ENCODE assay signal across 1 cellular context in the genomic region with DNA sequence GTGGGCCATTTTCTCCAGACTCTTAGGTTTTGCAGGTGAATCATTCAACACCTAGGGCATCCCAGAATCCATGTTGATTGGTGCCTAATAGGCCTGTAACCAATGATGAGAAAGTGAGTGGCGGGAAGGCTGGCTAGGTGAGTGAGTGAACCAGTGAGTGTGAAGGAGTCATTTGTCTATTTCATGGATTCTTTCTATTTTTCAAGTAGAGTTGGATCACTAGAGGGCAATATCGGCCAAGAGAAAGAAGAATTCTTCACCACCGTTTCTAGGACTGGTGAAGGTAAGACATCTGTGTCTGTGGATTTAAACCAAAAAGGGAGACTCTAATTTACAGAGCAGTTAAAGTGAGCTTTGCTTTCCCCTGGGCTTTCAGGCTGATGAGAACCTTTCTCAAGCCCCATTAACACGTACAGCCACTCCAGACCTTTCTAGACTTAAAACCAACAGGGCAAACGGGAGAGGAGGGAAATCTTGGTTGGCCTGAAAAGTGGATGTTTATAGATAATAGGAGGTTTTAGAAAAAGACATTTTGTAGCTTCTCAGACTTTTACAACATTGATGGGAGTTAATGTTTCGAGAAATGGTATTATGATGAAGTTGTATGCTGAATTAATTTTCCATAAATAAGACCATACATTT.
TF ChIP-seq lines count a peak whose summit lies in the region.

No MANE protein-coding gene starts in this region.

TF ChIP-seq in WTC11, 78 proteins besides CTCF, POLR2A, EP300 and RAD21 (continued from another document):
- TF ChIP-seq E2F4 (CRISPR knock-in tag; IDR thresholded peaks at IDR 0.05; ENCODE audit: borderline replicate concordance, low read depth) (no peak), GTF2I (CRISPR knock-in tag; conservative IDR thresholded peaks at IDR 0.05) (no peak), NFATC4 (CRISPR knock-in tag; IDR thresholded peaks at IDR 0.05) (no peak), ZBTB21 (CRISPR knock-in tag; IDR thresholded peaks at IDR 0.05; ENCODE audit: borderline replicate concordance) (no peak), HMGA2 (CRISPR knock-in tag; IDR thresholded peaks at IDR 0.05) (no peak)
- TF ChIP-seq, protein P1, sequence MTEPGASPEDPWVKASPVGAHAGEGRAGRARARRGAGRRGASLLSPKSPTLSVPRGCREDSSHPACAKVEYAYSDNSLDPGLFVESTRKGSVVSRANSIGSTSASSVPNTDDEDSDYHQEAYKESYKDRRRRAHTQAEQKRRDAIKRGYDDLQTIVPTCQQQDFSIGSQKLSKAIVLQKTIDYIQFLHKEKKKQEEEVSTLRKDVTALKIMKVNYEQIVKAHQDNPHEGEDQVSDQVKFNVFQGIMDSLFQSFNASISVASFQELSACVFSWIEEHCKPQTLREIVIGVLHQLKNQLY (CRISPR knock-in tag; IDR thresholded peaks at IDR 0.05): no peak
- TF ChIP-seq, protein P2, sequence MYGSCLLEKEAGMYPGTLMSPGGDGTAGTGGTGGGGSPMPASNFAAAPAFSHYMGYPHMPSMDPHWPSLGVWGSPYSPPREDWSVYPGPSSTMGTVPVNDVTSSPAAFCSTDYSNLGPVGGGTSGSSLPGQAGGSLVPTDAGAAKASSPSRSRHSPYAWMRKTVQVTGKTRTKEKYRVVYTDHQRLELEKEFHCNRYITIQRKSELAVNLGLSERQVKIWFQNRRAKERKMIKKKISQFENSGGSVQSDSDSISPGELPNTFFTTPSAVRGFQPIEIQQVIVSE (CRISPR knock-in tag; IDR thresholded peaks at IDR 0.05; ENCODE audit: borderline replicate concordance): no peak
